1 cellular context compared by ENCODE assay signal in genomic region chr17:78840780-78841611, GRCh38.
TF ChIP-seq lines count a peak whose summit lies in the region.

USP36 (minus strand) TSS chr17:78840814; CDS start chr17:78836363, 4,451 bp downstream.

TF ChIP-seq in HEK293, 187 proteins besides CTCF, POLR2A, EP300 and RAD21 (continued from another document):
- TF ChIP-seq ZNF701 (tag by site-specific recombination; IDR thresholded peaks at IDR 0.05) = no peak
- TF ChIP-seq ZFHX2 (tag by site-specific recombination; conservative IDR thresholded peaks at IDR 0.05) = peak; percentile 91
- TF ChIP-seq YY2 (tag by site-specific recombination; IDR thresholded peaks at IDR 0.05) = peak; percentile 51; the same call in 1 of the 2 replicates
- TF ChIP-seq ZNF600 (tag by site-specific recombination; IDR thresholded peaks at IDR 0.05) = peak; percentile 91
- TF ChIP-seq ZBTB7A (tag by site-specific recombination; IDR thresholded peaks at IDR 0.05; ENCODE audit: low read depth) = peak; percentile 38; the same call in 1 of the 2 replicates
- TF ChIP-seq HOXC10 (CRISPR knock-in tag; IDR thresholded peaks at IDR 0.05) = peak; percentile 46; the same call in 1 of the 2 replicates
- peak; percentile 98 for TF ChIP-seq SCRT2 (tag by site-specific recombination; IDR thresholded peaks at IDR 0.05)
- no peak for TF ChIP-seq PRDM2 (tag by site-specific recombination; IDR thresholded peaks at IDR 0.05; ENCODE audit: borderline replicate concordance)
- TF ChIP-seq, protein P1, sequence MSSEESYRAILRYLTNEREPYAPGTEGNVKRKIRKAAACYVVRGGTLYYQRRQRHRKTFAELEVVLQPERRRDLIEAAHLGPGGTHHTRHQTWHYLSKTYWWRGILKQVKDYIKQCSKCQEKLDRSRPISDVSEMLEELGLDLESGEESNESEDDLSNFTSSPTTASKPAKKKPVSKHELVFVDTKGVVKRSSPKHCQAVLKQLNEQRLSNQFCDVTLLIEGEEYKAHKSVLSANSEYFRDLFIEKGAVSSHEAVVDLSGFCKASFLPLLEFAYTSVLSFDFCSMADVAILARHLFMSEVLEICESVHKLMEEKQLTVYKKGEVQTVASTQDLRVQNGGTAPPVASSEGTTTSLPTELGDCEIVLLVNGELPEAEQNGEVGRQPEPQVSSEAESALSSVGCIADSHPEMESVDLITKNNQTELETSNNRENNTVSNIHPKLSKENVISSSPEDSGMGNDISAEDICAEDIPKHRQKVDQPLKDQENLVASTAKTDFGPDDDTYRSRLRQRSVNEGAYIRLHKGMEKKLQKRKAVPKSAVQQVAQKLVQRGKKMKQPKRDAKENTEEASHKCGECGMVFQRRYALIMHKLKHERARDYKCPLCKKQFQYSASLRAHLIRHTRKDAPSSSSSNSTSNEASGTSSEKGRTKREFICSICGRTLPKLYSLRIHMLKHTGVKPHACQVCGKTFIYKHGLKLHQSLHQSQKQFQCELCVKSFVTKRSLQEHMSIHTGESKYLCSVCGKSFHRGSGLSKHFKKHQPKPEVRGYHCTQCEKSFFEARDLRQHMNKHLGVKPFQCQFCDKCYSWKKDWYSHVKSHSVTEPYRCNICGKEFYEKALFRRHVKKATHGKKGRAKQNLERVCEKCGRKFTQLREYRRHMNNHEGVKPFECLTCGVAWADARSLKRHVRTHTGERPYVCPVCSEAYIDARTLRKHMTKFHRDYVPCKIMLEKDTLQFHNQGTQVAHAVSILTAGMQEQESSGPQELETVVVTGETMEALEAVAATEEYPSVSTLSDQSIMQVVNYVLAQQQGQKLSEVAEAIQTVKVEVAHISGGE (tag by site-specific recombination; conservative IDR thresholded peaks at IDR 0.05; ENCODE audit: low read depth) = peak; percentile 79
- peak; percentile 72 for TF ChIP-seq ZNF843 (tag by site-specific recombination; IDR thresholded peaks at IDR 0.05)
- no peak for TF ChIP-seq MYNN (tag by site-specific recombination; IDR thresholded peaks at IDR 0.05; ENCODE audit: borderline replicate concordance)
- TF ChIP-seq ZNF311 (tag by site-specific recombination; IDR thresholded peaks at IDR 0.05; ENCODE audit: borderline replicate concordance) = no peak
- TF ChIP-seq, protein P2, sequence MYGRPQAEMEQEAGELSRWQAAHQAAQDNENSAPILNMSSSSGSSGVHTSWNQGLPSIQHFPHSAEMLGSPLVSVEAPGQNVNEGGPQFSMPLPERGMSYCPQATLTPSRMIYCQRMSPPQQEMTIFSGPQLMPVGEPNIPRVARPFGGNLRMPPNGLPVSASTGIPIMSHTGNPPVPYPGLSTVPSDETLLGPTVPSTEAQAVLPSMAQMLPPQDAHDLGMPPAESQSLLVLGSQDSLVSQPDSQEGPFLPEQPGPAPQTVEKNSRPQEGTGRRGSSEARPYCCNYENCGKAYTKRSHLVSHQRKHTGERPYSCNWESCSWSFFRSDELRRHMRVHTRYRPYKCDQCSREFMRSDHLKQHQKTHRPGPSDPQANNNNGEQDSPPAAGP (tag by site-specific recombination; IDR thresholded peaks at IDR 0.05) = peak; percentile 94
